37 cellular contexts compared by ENCODE assay signal in genomic region chr5:89942171-89942570, GRCh38.
DNase-seq lines count a peak whose midpoint lies in the region; ATAC-seq, FAIRE-seq and TF ChIP-seq lines count a peak whose summit lies in the region.
"Had no signal": no experiment of that assay in that cellular context is flagged by ENCODE, and none has a peak within 500 bp of the region (broad histone marks: within the 10 kb centered on the region; RNA-seq: fewer than 3 reads in every experiment).

No MANE protein-coding gene starts in this region.

- no peaks in the 10 kb centered on the region for H4K20me1 ChIP-seq in HepG2 (ENCODE audit: insufficient read depth, low read length)
- H4K20me1 ChIP-seq in GM23338 (replicated peaks; ENCODE audit: insufficient read depth), result no peaks in the 10 kb centered on the region
- H4K20me1 ChIP-seq in IMR-90 (ENCODE audit: insufficient read depth, low read length), result no peaks in the 10 kb centered on the region
- no peaks in the 10 kb centered on the region for H4K20me1 ChIP-seq in K562 (replicated peaks; ENCODE audit: control insufficient read depth, insufficient read depth, low read length)
- H4K20me1 ChIP-seq: BLaER1; BLaER1 treated with 17β-estradiol and CSF1 and Interleukin-3, amounts not matched to agents 10 nM and 100 nM had no signal

- no peaks in the 10 kb centered on the region for H3K79me2 ChIP-seq in HepG2 (ENCODE audit: insufficient read depth, low read length)
- H3K79me2 ChIP-seq in GM23338 (replicated peaks; ENCODE audit: insufficient read depth), result no peaks in the 10 kb centered on the region
- H3K79me2 ChIP-seq in K562 (ENCODE audit: control insufficient read depth, insufficient read depth, low read length), result no peaks in the 10 kb centered on the region

- no peak overlapping the region for H2AK9ac ChIP-seq in IMR-90 (replicated peaks; ENCODE audit: low read depth, low read length, poor library complexity)

- POLR2A ChIA-PET in HepG2 (lab: Yijun Ruan, JAX) (no interaction called here), IMR-90 (lab: Charles Lee; ENCODE audit: unreplicated experiment) (no interaction called here), K562 (lab: Yijun Ruan, JAX) (no interaction called here)

- no peak overlapping the region for H3K4me3 Mint-ChIP-seq in GM23338
- H3K4me3 Mint-ChIP-seq in activated T-cell treated with anti-CD3 and anti-CD28 coated beads, Interleukin-2, amount 50 U/mL, for 72 hours, result no peak overlapping the region
- H3K4me3 Mint-ChIP-seq: B cell; CD14-positive monocyte; CD4-positive, alpha-beta memory T cell; CD4-positive, alpha-beta T cell; CD4-positive, CD25-positive, alpha-beta regulatory T cell; CD8-positive, alpha-beta memory T cell; CD8-positive, alpha-beta T cell had no signal

- no peak overlapping the region for H3K18ac ChIP-seq in IMR-90 (ENCODE audit: low read depth, low read length)

- H4K91ac ChIP-seq in IMR-90 (ENCODE audit: insufficient read depth, low read depth, low read length), result no peak overlapping the region

- peaks cover 3% of the 10 kb centered on the region for H3K27me3 Mint-ChIP-seq in GM23338 (ENCODE audit: insufficient read depth, low read depth, poor library complexity)
- H3K27me3 Mint-ChIP-seq in activated T-cell treated with anti-CD3 and anti-CD28 coated beads, Interleukin-2, amount 50 U/mL, for 72 hours (ENCODE audit: low read depth), result no peaks in the 10 kb centered on the region
- H3K27me3 Mint-ChIP-seq: B cell; CD4-positive, alpha-beta memory T cell; CD4-positive, alpha-beta T cell; CD4-positive, CD25-positive, alpha-beta regulatory T cell; CD8-positive, alpha-beta memory T cell had no signal

- H2AK5ac ChIP-seq in IMR-90 (ENCODE audit: low read depth, low read length), result no peak overlapping the region

- H3K4me1 ChIP-seq in HepG2 (ENCODE audit: insufficient read depth, low read length) (no peaks in the 10 kb centered on the region), right lobe of liver (no peaks in the 10 kb centered on the region), GM23338 (ENCODE audit: insufficient read depth) (peaks cover 12% of the 10 kb centered on the region), IMR-90 (ENCODE audit: control insufficient read depth, insufficient read depth, low read length) (no peaks in the 10 kb centered on the region), K562 (replicated peaks in 1 of 2; ENCODE audit: control insufficient read depth in 2 of 2, insufficient read depth in 2 of 2, low read length in 2 of 2) (no peaks in the 10 kb centered on the region)
- H3K4me1 ChIP-seq: A549; BE2C; BLaER1; BLaER1 treated with 17β-estradiol and CSF1 and Interleukin-3, amounts not matched to agents 10 nM and 100 nM; Caco-2 had no signal

- DNase-seq in HepG2 (ENCODE audit: low spot score) (no peak), right lobe of liver (no peak), GM23338 (ENCODE audit: low spot score) (no peak), IMR-90 (no peak), K562 (ENCODE audit: extremely low read depth in 1 of 4, low spot score in 3 of 4) (no peak), urothelium cell line (ENCODE audit: low spot score) (no peak)
- DNase-seq in activated T-cell treated with anti-CD3 and anti-CD28 coated beads, Interleukin-2, amount 50 U/mL, for 72 hours, result no peak
- no peak for DNase-seq in stimulated activated CD4-positive, alpha-beta T cell treated with anti-CD3 and anti-CD28 coated beads, Interleukin-4, amount 100 ng/mL, for 1 hour
- DNase-seq: 8988T; ACHN; AML-193; BE2C; C1 segment of cervical spinal cord; Caco-2; Calu3; CD4-positive, alpha-beta memory T cell; CD4-positive, alpha-beta T cell; CD4-positive, CD25-positive, alpha-beta regulatory T cell; CD8-positive, alpha-beta memory T cell; CD8-positive, alpha-beta T cell; COR-L47; DMS 273 treated with DMSO at 0.1 percent for 48 hours; DMS153; DMS53; DMS79; DMS79 treated with DMSO at 0.1 percent for 48 hours; DND-41; EL had no signal

- no peak overlapping the region for H2BK120ac ChIP-seq in IMR-90 (ENCODE audit: low read depth, low read length)

- in situ Hi-C loops in HepG2 (cut with HindIII; ENCODE audit: extremely low pct_ligation_motif_present, low pct_unique_long_range_greater_than_20kb) (no loop called here), IMR-90 (cut with MboI; ENCODE audit: low sequenced_read_pairs) (no loop called here), K562 (cut with MboI) (no loop called here)

- 0% methylated on average over 1 of the region's 1 CpG for WGBS in HepG2 (ENCODE audit: low lambda C conversion rate)
- 58% methylated on average over 1 of the region's 1 CpG for WGBS in right lobe of liver (ENCODE audit: insufficient coverage, low coverage, low lambda C conversion rate, missing lambda C conversion rate)
- no CpG with 5 or more reads among the region's 1 CpG for WGBS in IMR-90 (ENCODE audit: extremely low coverage in 2 of 2, insufficient read length in 1 of 2), 2 experiments
- 0% methylated on average over 1 of the region's 1 CpG for WGBS in K562 (ENCODE audit: insufficient coverage, low coverage, missing lambda C conversion rate)

- TF ChIP-seq CTCF in HepG2 (CRISPR knock-in tag; IDR thresholded peaks at IDR 0.05), result no peak
- no peak for TF ChIP-seq CTCF in right lobe of liver (IDR thresholded peaks at IDR 0.05)
- no peak for TF ChIP-seq CTCF in GM23338 (conservative IDR thresholded peaks at IDR 0.05; ENCODE audit: low read depth in 2 of 2)
- no peak for TF ChIP-seq CTCF in IMR-90 (conservative IDR thresholded peaks at IDR 0.05; ENCODE audit: low read depth, low read length)
- TF ChIP-seq CTCF in K562 (IDR thresholded peaks at IDR 0.05 in 2 of 3, conservative IDR thresholded peaks at IDR 0.05 in 1 of 3; ENCODE audit: insufficient read depth in 2 of 3, low read depth in 1 of 3, low read length in 3 of 3), result no peak

- no peaks in the 10 kb centered on the region for H3K9me3 Mint-ChIP-seq in GM23338
- H3K9me3 Mint-ChIP-seq in activated T-cell treated with anti-CD3 and anti-CD28 coated beads, Interleukin-2, amount 50 U/mL, for 72 hours, result peaks cover 0 to 2% of the 10 kb centered on the region in 2 donors
- H3K9me3 Mint-ChIP-seq: CD4-positive, alpha-beta T cell; CD8-positive, alpha-beta T cell had no signal

- no peak overlapping the region for H2BK5ac ChIP-seq in IMR-90 (ENCODE audit: low read depth, low read length, poor library complexity, severe bottlenecking)

- TF ChIP-seq POLR2A in HepG2 (IDR thresholded peaks at IDR 0.05; ENCODE audit: insufficient read depth in 1 of 2, low read depth in 2 of 2, low read length in 2 of 2) (no peak), right lobe of liver (IDR thresholded peaks at IDR 0.05) (no peak), IMR-90 (IDR thresholded peaks at IDR 0.05; ENCODE audit: low read depth, low read length) (no peak), K562 (conservative IDR thresholded peaks at IDR 0.05) (no peak)

- H2BK20ac ChIP-seq in IMR-90 (ENCODE audit: low read depth, low read length), result no peak overlapping the region

- no peaks in the 10 kb centered on the region for H3K36me3 ChIP-seq in HepG2 (replicated peaks in 1 of 2; ENCODE audit: control insufficient read depth in 1 of 2, insufficient read depth in 2 of 2, low read length in 2 of 2)
- H3K36me3 ChIP-seq in right lobe of liver, result no peaks in the 10 kb centered on the region
- no peaks in the 10 kb centered on the region for H3K36me3 ChIP-seq in GM23338 (ENCODE audit: insufficient read depth)
- H3K36me3 ChIP-seq in IMR-90 (ENCODE audit: control insufficient read depth, insufficient read depth, low read length), result no peaks in the 10 kb centered on the region
- no peaks in the 10 kb centered on the region for H3K36me3 ChIP-seq in K562 (ENCODE audit: control insufficient read depth, insufficient read depth, low read length)
- H3K36me3 ChIP-seq: BE2C; BLaER1; BLaER1 treated with 17β-estradiol and CSF1 and Interleukin-3, amounts not matched to agents 10 nM and 100 nM had no signal

- no peaks in the 10 kb centered on the region for H3K79me1 ChIP-seq in IMR-90 (ENCODE audit: low read depth in 1 of 2, low read length in 2 of 2)

- H2AFZ ChIP-seq in HepG2 (ENCODE audit: low read length), result no peak overlapping the region
- H2AFZ ChIP-seq in GM23338, result no peak overlapping the region
- no peak overlapping the region for H2AFZ ChIP-seq in IMR-90 (replicated peaks; ENCODE audit: low read length, poor library complexity)
- no peak overlapping the region for H2AFZ ChIP-seq in K562 (ENCODE audit: low read depth, low read length)

- 0 out of 2 replicates have a peak overlapping the region, but pooled peaks have one; percentile 53 for H3K27ac Mint-ChIP-seq in GM23338
- H3K27ac Mint-ChIP-seq in activated T-cell treated with anti-CD3 and anti-CD28 coated beads, Interleukin-2, amount 50 U/mL, for 72 hours, result no peak overlapping the region
- H3K27ac Mint-ChIP-seq: B cell; CD14-positive monocyte; CD4-positive, alpha-beta memory T cell; CD4-positive, alpha-beta T cell; CD4-positive, CD25-positive, alpha-beta regulatory T cell; CD8-positive, alpha-beta memory T cell; CD8-positive, alpha-beta T cell had no signal

- ATAC-seq in HepG2, result no peak
- no peak for ATAC-seq in right lobe of liver
- ATAC-seq in GM23338, result no peak
- no peak for ATAC-seq in IMR-90 (ENCODE audit: low read depth)
- no peak for ATAC-seq in K562
- no peak for ATAC-seq in activated T-cell treated with anti-CD3 and anti-CD28 coated beads, Interleukin-2, amount 50 U/mL, for 72 hours (replicated peaks in 1 of 2)
- ATAC-seq: A549; CD8-positive, alpha-beta T cell had no signal

- no peaks in the 10 kb centered on the region; a peak in 1 of 5 replicates for H3K27me3 ChIP-seq in HepG2 (ENCODE audit: control insufficient read depth in 1 of 2, insufficient read depth in 2 of 2, low read length in 2 of 2)
- no peaks in the 10 kb centered on the region for H3K27me3 ChIP-seq in right lobe of liver
- H3K27me3 ChIP-seq in GM23338 (ENCODE audit: insufficient read depth), result no peaks in the 10 kb centered on the region
- no peaks in the 10 kb centered on the region for H3K27me3 ChIP-seq in IMR-90 (ENCODE audit: control insufficient read depth, insufficient read depth, low read length)
- H3K27me3 ChIP-seq in K562 (ENCODE audit: control insufficient read depth in 2 of 2, insufficient read depth in 2 of 2, low read length in 2 of 2), result no peaks in the 10 kb centered on the region
- H3K27me3 ChIP-seq: BE2C; BLaER1; BLaER1 treated with 17β-estradiol and CSF1 and Interleukin-3, amounts not matched to agents 10 nM and 100 nM had no signal

- H3K56ac ChIP-seq in IMR-90 (ENCODE audit: extremely low read depth, insufficient read depth, low read length), result no peak overlapping the region

- intact Hi-C loops in HepG2 (cut with micrococcal nuclease; ENCODE audit: unreplicated experiment), result no loop called here
- intact Hi-C loops in right lobe of liver (cut with DNase I), result no loop called here
- intact Hi-C loops in IMR-90 (cut with micrococcal nuclease), result no loop called here
- intact Hi-C loops in K562 (cut with micrococcal nuclease), result no loop called here

- BruUV-seq in HepG2 (replicated peaks; lab: Mats Ljungman, UMichigan) (no TSS peak), IMR-90 (replicated peaks; lab: Mats Ljungman, UMichigan) (no TSS peak), K562 (replicated peaks; lab: Mats Ljungman, UMichigan) (no TSS peak)

- peaks cover 2% of the 10 kb centered on the region; the same call in 1 of the 2 replicates for H3K9me3 ChIP-seq in HepG2 (ENCODE audit: low read length)
- no peaks in the 10 kb centered on the region for H3K9me3 ChIP-seq in right lobe of liver
- H3K9me3 ChIP-seq in IMR-90 (ENCODE audit: control insufficient read depth, insufficient read depth, low read length), result no peaks in the 10 kb centered on the region
- no peaks in the 10 kb centered on the region for H3K9me3 ChIP-seq in K562 (replicated peaks; ENCODE audit: control insufficient read depth, insufficient read depth, low read depth, low read length)
- H3K9me3 ChIP-seq: A549; BE2C; BLaER1; BLaER1 treated with 17β-estradiol and CSF1 and Interleukin-3, amounts not matched to agents 10 nM and 100 nM; Caco-2 had no signal

- TF ChIP-seq EP300 in HepG2 (IDR thresholded peaks at IDR 0.05; ENCODE audit: low read depth in 2 of 2, low read length in 2 of 2) (no peak), HepG2 (CRISPR knock-in tag; IDR thresholded peaks at IDR 0.05; ENCODE audit: borderline replicate concordance) (no peak), K562 (IDR thresholded peaks at IDR 0.05; ENCODE audit: low read length) (no peak)

- dilution Hi-C loops in IMR-90 (cut with HindIII; ENCODE audit: low sequenced_read_pairs, unreplicated experiment), result no loop called here

- no peaks in the 10 kb centered on the region; the same call in 1 of the 2 replicates for H3K9me2 ChIP-seq in GM23338 (ENCODE audit: insufficient read depth)

- CTCF ChIA-PET in HepG2 (lab: Yijun Ruan, JAX; ENCODE audit: low intra/inter-chr PET ratio, low total read pairs) (no interaction called here), IMR-90 (lab: Yijun Ruan, JAX) (no interaction called here), K562 (lab: Yijun Ruan, JAX; ENCODE audit: low intra/inter-chr PET ratio) (no interaction called here)

- FAIRE-seq in HepG2 (lab: Jason Lieb, UNC) (no peak), K562 (lab: Jason Lieb, UNC) (no peak), urothelium cell line (lab: Jason Lieb, UNC) (no peak)
- FAIRE-seq: A204.1, A549, D721Med had no signal

- H3K4me2 ChIP-seq in HepG2 (ENCODE audit: low read depth, low read length) (no peak overlapping the region), GM23338 (no peak overlapping the region), IMR-90 (ENCODE audit: low read depth, low read length) (no peak overlapping the region), K562 (ENCODE audit: insufficient read depth, low read length) (no peak overlapping the region)
- H3K4me2 ChIP-seq: A549; BLaER1; BLaER1 treated with 17β-estradiol and CSF1 and Interleukin-3, amounts not matched to agents 10 nM and 100 nM had no signal

- H2BK15ac ChIP-seq in IMR-90 (ENCODE audit: low read depth, low read length), result no peak overlapping the region

- no peak overlapping the region for H3K4ac ChIP-seq in IMR-90 (ENCODE audit: low read depth, low read length)

- H3K9ac ChIP-seq in HepG2 (ENCODE audit: insufficient read depth, low read depth, low read length) (no peak overlapping the region), IMR-90 (ENCODE audit: low read depth, low read length) (no peak overlapping the region), K562 (ENCODE audit: insufficient read depth in 1 of 2, low read depth in 2 of 2, low read length in 2 of 2) (no peak overlapping the region)
- H3K9ac ChIP-seq: BLaER1; BLaER1 treated with 17β-estradiol and CSF1 and Interleukin-3, amounts not matched to agents 10 nM and 100 nM had no signal

- H3K23ac ChIP-seq in IMR-90 (ENCODE audit: low read depth, low read length), result no peak overlapping the region

- no peaks in the 10 kb centered on the region for H3F3A ChIP-seq in GM23338 (replicated peaks; ENCODE audit: low read depth)

- H3K9me1 ChIP-seq in IMR-90 (ENCODE audit: insufficient read depth, low read length) (no peaks in the 10 kb centered on the region), K562 (ENCODE audit: control insufficient read depth, insufficient read depth, low read length) (no peaks in the 10 kb centered on the region)

- no peak overlapping the region for H4K8ac ChIP-seq in IMR-90 (ENCODE audit: low read depth in 2 of 2, low read length in 2 of 2)

- no peaks in the 10 kb centered on the region for H3K36me3 Mint-ChIP-seq in GM23338 (ENCODE audit: low read depth)
- no peaks in the 10 kb centered on the region for H3K36me3 Mint-ChIP-seq in activated T-cell treated with anti-CD3 and anti-CD28 coated beads, Interleukin-2, amount 50 U/mL, for 72 hours (ENCODE audit: insufficient read depth in 2 of 2)
- H3K36me3 Mint-ChIP-seq: CD14-positive monocyte; CD4-positive, alpha-beta memory T cell; CD4-positive, CD25-positive, alpha-beta regulatory T cell; CD8-positive, alpha-beta memory T cell; CD8-positive, alpha-beta T cell had no signal

- H4K5ac ChIP-seq in IMR-90 (ENCODE audit: low read depth, low read length), result no peak overlapping the region

- H3K14ac ChIP-seq in IMR-90 (replicated peaks; ENCODE audit: low read depth, low read length), result no peak overlapping the region

- H3K4me3 ChIP-seq in HepG2 (replicated peaks in 1 of 3; ENCODE audit: insufficient read depth in 1 of 3, low read depth in 2 of 3, low read length in 3 of 3) (no peak overlapping the region), right lobe of liver (no peak overlapping the region), GM23338 (no peak overlapping the region), IMR-90 (ENCODE audit: insufficient read depth, low read depth, low read length) (no peak overlapping the region), K562 (no peak overlapping the region)
- H3K4me3 ChIP-seq: A549; BLaER1; BLaER1 treated with 17β-estradiol and CSF1 and Interleukin-3, amounts not matched to agents 10 nM and 100 nM had no signal

- H3K4me1 Mint-ChIP-seq in GM23338, result peaks cover 17% of the 10 kb centered on the region
- no peaks in the 10 kb centered on the region for H3K4me1 Mint-ChIP-seq in activated T-cell treated with anti-CD3 and anti-CD28 coated beads, Interleukin-2, amount 50 U/mL, for 72 hours (ENCODE audit: low read depth)
- H3K4me1 Mint-ChIP-seq: B cell; CD14-positive monocyte; CD4-positive, alpha-beta memory T cell; CD4-positive, CD25-positive, alpha-beta regulatory T cell; CD8-positive, alpha-beta memory T cell had no signal

- H3K27ac ChIP-seq in HepG2 (ENCODE audit: extremely low read length, insufficient read depth, low read length), result no peak overlapping the region
- H3K27ac ChIP-seq in right lobe of liver, result no peak overlapping the region
- no peak overlapping the region for H3K27ac ChIP-seq in GM23338 (ENCODE audit: low read depth)
- H3K27ac ChIP-seq in IMR-90 (ENCODE audit: insufficient read depth, low read length), result no peak overlapping the region
- H3K27ac ChIP-seq in K562 (ENCODE audit: extremely low read depth, low read depth, low read length), result no peak overlapping the region
- H3K27ac ChIP-seq: 22Rv1; A549; BLaER1; BLaER1 treated with 17β-estradiol and CSF1 and Interleukin-3, amounts not matched to agents 10 nM and 100 nM; C4-2B had no signal

- TF ChIP-seq RAD21 in HepG2 (CRISPR knock-in tag; IDR thresholded peaks at IDR 0.05), result no peak
- no peak for TF ChIP-seq RAD21 in IMR-90 (IDR thresholded peaks at IDR 0.05; ENCODE audit: low read length)
- no peak for TF ChIP-seq RAD21 in K562 (CRISPR knock-in tag; conservative IDR thresholded peaks at IDR 0.05 in 1 of 2, IDR thresholded peaks at IDR 0.05 in 1 of 2)

Comparison
In these comparisons a context has a peak if more than half of its experiments do, and no peak if none do; other contexts are left out.
1. Of the 241 proteins assayed by ChIP-seq in both HepG2 and K562: peak only in HepG2: MAFF and MAFK; only in K562: none; in both: none; in neither: 239.